Comparison of ENCODE assay signal across 17 cellular contexts in genomic region chr11:116257092-116257491, GRCh38.
DNase-seq lines count a peak whose midpoint lies in the region; ATAC-seq and TF ChIP-seq lines count a peak whose summit lies in the region.
"Had no signal": no experiment of that assay in that cellular context is flagged by ENCODE, and none has a peak within 500 bp of the region (broad histone marks: within the 10 kb centered on the region; RNA-seq: fewer than 3 reads in every experiment).

No MANE protein-coding gene starts in this region.

- no peaks in the 10 kb centered on the region for H3K36me3 ChIP-seq in lower lobe of right lung
- no peaks in the 10 kb centered on the region for H3K36me3 ChIP-seq in uterus
- H3K36me3 ChIP-seq: gastrocnemius medialis, neutrophil had no signal

- peak; percentile 12 for DNase-seq in Daoy (ENCODE audit: low read depth)
- peak; percentile 4 for DNase-seq in M059J (ENCODE audit: low read depth)
- no peak for DNase-seq in lower lobe of right lung
- DNase-seq in activated CD4-positive, alpha-beta T cell treated with anti-CD3 and anti-CD28 coated beads, Interleukin-2, amount 50 U/mL, for 4 hours: no peak
- DNase-seq in NOMO-1 treated with dmso at 0.1 percent for 144 hours (lab: John Stamatoyannopoulos, UW; ENCODE audit: unreplicated experiment): no peak
- DNase-seq in GM10248 (ENCODE audit: extremely low spot score): no peak
- no peak for DNase-seq in uterus
- DNase-seq: activated CD4-positive, alpha-beta T cell treated with anti-CD3 and anti-CD28 coated beads, Interleukin-2, amount 50 U/mL, for 1 hour; activated T-cell treated with anti-CD3 and anti-CD28 coated beads, Interleukin-2, amount 50 U/mL, for 1 hour; CD8-positive, alpha-beta T cell; cortex of kidney; gastrocnemius medialis; NCI-H1436; NCI-H2227 treated with DMSO at 0.1 percent for 48 hours had no signal

- TF ChIP-seq CTCF in lower lobe of right lung (IDR thresholded peaks at IDR 0.05) (no peak), GM10248 (IDR thresholded peaks at IDR 0.05; ENCODE audit: control extremely low read depth, extremely low read depth, low read depth, missing control alignments) (no peak), uterus (IDR thresholded peaks at IDR 0.05) (no peak)

- intact Hi-C loops in lower lobe of right lung (cut with DNase I): no loop called here
- intact Hi-C loops in uterus (cut with DNase I; ENCODE audit: low total_unique reads): no loop called here

- H3K4me3 ChIP-seq in lower lobe of right lung: no peak overlapping the region
- H3K4me3 ChIP-seq in uterus: no peak overlapping the region
- H3K4me3 ChIP-seq: gastrocnemius medialis, SK-N-MC had no signal

- no peaks in the 10 kb centered on the region for H3K4me1 ChIP-seq in lower lobe of right lung
- H3K4me1 ChIP-seq in uterus: no peaks in the 10 kb centered on the region
- H3K4me1 ChIP-seq: gastrocnemius medialis had no signal

- POLR2A ChIA-PET in GM10248 (lab: Yijun Ruan, JAX): no interaction called here

- H3K9me3 ChIP-seq in lower lobe of right lung (no peaks in the 10 kb centered on the region), uterus (no peaks in the 10 kb centered on the region)
- H3K9me3 ChIP-seq: gastrocnemius medialis, neutrophil had no signal

- H3K27ac ChIP-seq in lower lobe of right lung: no peak overlapping the region
- no peak overlapping the region for H3K27ac ChIP-seq in uterus
- H3K27ac ChIP-seq: gastrocnemius medialis, neutrophil, SK-N-MC had no signal

- CTCF ChIA-PET in GM10248 (lab: Yijun Ruan, JAX): no interaction called here

- peak; percentile 71; the same call in 2 of the 3 replicates for ATAC-seq in SK-N-SH treated with all-trans-retinoic acid at 6 μM for 48 hours
- ATAC-seq in lower lobe of right lung: peak; percentile 70 to 89
- ATAC-seq: CD8-positive, alpha-beta T cell; gastrocnemius medialis had no signal

- H3K27me3 ChIP-seq in lower lobe of right lung (ENCODE audit: low read depth) (peaks cover 16% of the 10 kb centered on the region), uterus (no peaks in the 10 kb centered on the region)
- H3K27me3 ChIP-seq: neutrophil had no signal

- TF ChIP-seq POLR2A in uterus (IDR thresholded peaks at IDR 0.05): no peak

TF ChIP-seq in SK-N-SH treated with all-trans-retinoic acid at 6 μM for 48 hours, 23 proteins besides CTCF, POLR2A, EP300 and RAD21:
- TF ChIP-seq ZNF70 (CRISPR knock-in tag; IDR thresholded peaks at IDR 0.05): no peak
- TF ChIP-seq TSHZ2 (CRISPR knock-in tag; IDR thresholded peaks at IDR 0.05): no peak
- TF ChIP-seq RARB (CRISPR knock-in tag; IDR thresholded peaks at IDR 0.05): no peak
- no peak for TF ChIP-seq CREB5 (CRISPR knock-in tag; IDR thresholded peaks at IDR 0.05; ENCODE audit: low read depth)
- no peak for TF ChIP-seq ZC3H10 (CRISPR knock-in tag; IDR thresholded peaks at IDR 0.05)
- TF ChIP-seq ZFP30 (CRISPR knock-in tag; IDR thresholded peaks at IDR 0.05): no peak
- TF ChIP-seq TOX (CRISPR knock-in tag; IDR thresholded peaks at IDR 0.05; ENCODE audit: borderline replicate concordance): no peak
- TF ChIP-seq SNAI2 (CRISPR knock-in tag; IDR thresholded peaks at IDR 0.05): no peak
- TF ChIP-seq POU6F1 (CRISPR knock-in tag; IDR thresholded peaks at IDR 0.05; ENCODE audit: borderline replicate concordance, low read depth): no peak
- TF ChIP-seq ESRRG (CRISPR knock-in tag; IDR thresholded peaks at IDR 0.05): no peak
- no peak for TF ChIP-seq ISL1 (CRISPR knock-in tag; IDR thresholded peaks at IDR 0.05)
- TF ChIP-seq ZNF8 (CRISPR knock-in tag; IDR thresholded peaks at IDR 0.05): no peak
- no peak for TF ChIP-seq TCF4 (CRISPR knock-in tag; IDR thresholded peaks at IDR 0.05; ENCODE audit: borderline replicate concordance)
- no peak for TF ChIP-seq PATZ1 (CRISPR knock-in tag; IDR thresholded peaks at IDR 0.05; ENCODE audit: borderline replicate concordance)

Comparison
In these comparisons a context has a peak if more than half of its experiments do, and no peak if none do; other contexts are left out.
1. DNase-seq: peak in Daoy (single experiment) and M059J (single experiment); none in lower lobe of right lung (single experiment), activated CD4-positive, alpha-beta T cell treated with anti-CD3 and anti-CD28 coated beads, Interleukin-2, amount 50 U/mL, for 4 hours (0 of 2), NOMO-1 treated with dmso at 0.1 percent for 144 hours (single experiment), GM10248 (single experiment) and uterus (0 of 2).